ENCODE assay signal across 21 cellular contexts in the genomic region with DNA sequence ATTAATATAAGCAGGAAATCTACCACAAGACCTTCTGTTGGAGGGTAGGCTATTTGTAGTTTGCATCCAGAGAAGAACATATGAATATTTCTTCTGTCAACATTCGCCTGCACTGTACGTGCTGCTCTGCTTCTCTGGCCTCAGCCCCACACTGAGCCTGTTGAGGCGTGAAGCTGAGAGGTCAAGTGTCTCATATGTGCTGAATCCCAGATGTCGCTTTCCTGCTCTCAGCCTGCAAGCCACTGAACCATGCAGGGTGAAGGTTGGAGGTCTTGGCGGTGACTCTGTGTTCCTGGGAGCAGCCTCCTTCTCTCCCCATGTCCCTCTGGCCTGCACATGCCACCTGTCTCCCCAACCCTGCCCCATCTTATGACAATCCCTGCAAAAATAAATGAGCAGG.
DNase-seq lines count a peak whose midpoint lies in the region; ATAC-seq and TF ChIP-seq lines count a peak whose summit lies in the region.
"Had no signal": no experiment of that assay in that cellular context is flagged by ENCODE, and none has a peak within 500 bp of the region (broad histone marks: within the 10 kb centered on the region; RNA-seq: fewer than 3 reads in every experiment).

No MANE protein-coding gene starts in this region.

- TF ChIP-seq CTCF in choroid plexus epithelial cell (conservative IDR thresholded peaks at IDR 0.05; ENCODE audit: low read depth, low read length): no peak
- TF ChIP-seq CTCF in GM20000 (IDR thresholded peaks at IDR 0.05; ENCODE audit: extremely low read depth, missing control alignments): no peak

- ATAC-seq in HG03342 (IDR thresholded peaks at IDR 0.05; ENCODE audit: unreplicated experiment): no peak
- ATAC-seq: activated naive CD8-positive, alpha-beta T cell treated with anti-CD3 and anti-CD28 coated beads, Interleukin-2, amount 50 U/mL, for 24 hours; left lung; stimulated activated effector memory CD8-positive, alpha-beta T cell treated with anti-CD3 and anti-CD28 coated beads, Interleukin-12 subunit alpha, Interleukin-12 subunit beta, amount 100 ng/mL, for 72 hours had no signal

- no peak overlapping the region for H3K4me3 ChIP-seq in choroid plexus epithelial cell (ENCODE audit: low read depth, low read length)
- H3K4me3 ChIP-seq: cardiac muscle cell, left lung, pancreas, tibial nerve had no signal

- DNase-seq in NCI-H1092 treated with DMSO at 0.1 percent for 48 hours (lab: John Stamatoyannopoulos, UW) (peak; percentile 56), NCI-H1092 (lab: John Stamatoyannopoulos, UW) (no peak), NCI-H2029 (lab: John Stamatoyannopoulos, UW) (peak; percentile 67), choroid plexus epithelial cell (ENCODE audit: low read depth) (peak; percentile 37), retina (peak; percentile 80), NCI-H1694 (lab: John Stamatoyannopoulos, UW) (no peak), GM20000 (ENCODE audit: low spot score) (no peak)
- DNase-seq: activated CD4-positive, alpha-beta T cell treated with anti-CD3 and anti-CD28 coated beads, Interleukin-2, amount 50 U/mL, for 48 hours; activated naive CD8-positive, alpha-beta T cell treated with anti-CD3 and anti-CD28 coated beads, Interleukin-2, amount 50 U/mL, for 24 hours; effector memory CD4-positive, alpha-beta T cell; EL; hypothalamus; Kasumi-1; left lung; NCI-H1694 treated with DMSO at 0.1 percent for 48 hours; pancreas; RPMI8226 had no signal

Comparison
In these comparisons a context has a peak if more than half of its experiments do, and no peak if none do; other contexts are left out.
1. DNase-seq: peak in NCI-H1092 treated with DMSO at 0.1 percent for 48 hours (single experiment), NCI-H2029 (single experiment), choroid plexus epithelial cell (single experiment) and retina (single experiment); none in NCI-H1092 (single experiment), NCI-H1694 (single experiment) and GM20000 (single experiment).